In genomic region chr10:8721641-8722040, GRCh38 we compare ENCODE assay signal across 24 cellular contexts.
DNase-seq lines count a peak whose midpoint lies in the region; ATAC-seq, FAIRE-seq and TF ChIP-seq lines count a peak whose summit lies in the region.
"Had no signal": no experiment of that assay in that cellular context is flagged by ENCODE, and none has a peak within 500 bp of the region (broad histone marks: within the 10 kb centered on the region; RNA-seq: fewer than 3 reads in every experiment).

No MANE protein-coding gene starts in this region.

- no peaks in the 10 kb centered on the region for H3K36me3 ChIP-seq in PC-9 (ENCODE audit: low read depth)
- H3K36me3 ChIP-seq in HepG2 (replicated peaks in 1 of 2; ENCODE audit: control insufficient read depth in 1 of 2, insufficient read depth in 2 of 2, low read length in 2 of 2) = no peaks in the 10 kb centered on the region
- H3K36me3 ChIP-seq: MG63 had no signal

- in situ Hi-C loops in HepG2 (cut with HindIII; ENCODE audit: extremely low pct_ligation_motif_present, low pct_unique_long_range_greater_than_20kb) = no loop called here

- TF ChIP-seq EP300 in A549 (IDR thresholded peaks at IDR 0.05) (no peak), HepG2 (IDR thresholded peaks at IDR 0.05; ENCODE audit: low read depth in 2 of 2, low read length in 2 of 2) (no peak), HepG2 (CRISPR knock-in tag; IDR thresholded peaks at IDR 0.05; ENCODE audit: borderline replicate concordance) (no peak)

- H3K36me3 Mint-ChIP-seq in osteocyte (ENCODE audit: unreplicated experiment) = no peaks in the 10 kb centered on the region

- no peaks in the 10 kb centered on the region for H4K20me1 ChIP-seq in PC-9 (ENCODE audit: insufficient read depth)
- H4K20me1 ChIP-seq in HepG2 (ENCODE audit: insufficient read depth, low read length) = no peaks in the 10 kb centered on the region

- CTCF ChIA-PET in A549 (lab: Yijun Ruan, JAX) = no interaction called here
- CTCF ChIA-PET in PC-9 (lab: Charles Lee) = no interaction called here
- CTCF ChIA-PET in HepG2 (lab: Yijun Ruan, JAX; ENCODE audit: low intra/inter-chr PET ratio, low total read pairs) = no interaction called here

- H3K4me2 ChIP-seq in A549 (peak overlapping the region; percentile 35), PC-9 (no peak overlapping the region), HepG2 (ENCODE audit: low read depth, low read length) (no peak overlapping the region)

- ATAC-seq in A549 (peak; percentile 44 to 47; a peak in 4 of 6 replicates), HepG2 (no peak), HG03432 (IDR thresholded peaks at IDR 0.05; ENCODE audit: unreplicated experiment) (no peak)

- TF ChIP-seq CTCF in A549 (IDR thresholded peaks at IDR 0.05) = no peak
- no peak for TF ChIP-seq CTCF in PC-9 (conservative IDR thresholded peaks at IDR 0.05)
- no peak for TF ChIP-seq CTCF in HepG2 (CRISPR knock-in tag; IDR thresholded peaks at IDR 0.05)
- TF ChIP-seq CTCF in osteocyte (IDR thresholded peaks at IDR 0.05) = no peak

- H3F3A ChIP-seq in PC-9 (ENCODE audit: insufficient read depth, low read depth) = peaks cover 12% of the 10 kb centered on the region

- DNase-seq in A549 (ENCODE audit: low read depth in 1 of 2, low spot score in 1 of 2) = peak in 1 of 2 experiments; percentile 52
- DNase-seq in LoVo (ENCODE audit: low spot score) = peak; percentile 7
- DNase-seq in PC-9 = peak in 1 of 2 experiments; percentile 40
- no peak for DNase-seq in HepG2 (ENCODE audit: low spot score)
- DNase-seq in osteocyte (ENCODE audit: extremely low spot score, unreplicated experiment) = no peak
- DNase-seq in C1 segment of cervical spinal cord (lab: John Stamatoyannopoulos, UW) = no peak
- DNase-seq in stimulated activated CD4-positive, alpha-beta T cell treated with anti-CD3 and anti-CD28 coated beads, Interleukin-2, amount 100 ng/mL, for 24 hours = no peak
- DNase-seq: 8988T, AML-193, EL, GF-D8, H7, HFFc6, MG63, NCI-H1105 treated with DMSO at 0.1 percent for 48 hours, NCI-H2081 treated with DMSO at 0.1 percent for 48 hours, NCI-H2171 treated with DMSO at 0.1 percent for 48 hours, NCI-H524 treated with DMSO at 0.1 percent for 48 hours, OCI-M1, SHP77 had no signal

- H3K4me1 ChIP-seq in A549 (peaks cover 26% of the 10 kb centered on the region), PC-9 (replicated peaks; ENCODE audit: insufficient read depth) (peaks cover 30% of the 10 kb centered on the region), HepG2 (ENCODE audit: insufficient read depth, low read length) (no peaks in the 10 kb centered on the region)

- intact Hi-C loops in PC-9 (cut with micrococcal nuclease; ENCODE audit: unreplicated experiment) (no loop called here), HepG2 (cut with micrococcal nuclease; ENCODE audit: unreplicated experiment) (no loop called here)

- H3K27ac ChIP-seq in A549 (peak overlapping the region; percentile 28 to 58; a peak in 4 of 6 replicates), PC-9 (peak overlapping the region; percentile 49), HepG2 (ENCODE audit: extremely low read length, insufficient read depth, low read length) (no peak overlapping the region)
- H3K27ac ChIP-seq: C4-2B had no signal

- no peaks in the 10 kb centered on the region for H3K27me3 Mint-ChIP-seq in osteocyte (ENCODE audit: unreplicated experiment)
- H3K27me3 Mint-ChIP-seq: IgD-negative memory B cell had no signal

- H3K9me3 ChIP-seq in A549 = peaks cover 8% of the 10 kb centered on the region; the same call in 2 of the 3 replicates
- H3K9me3 ChIP-seq in PC-9 (ENCODE audit: insufficient read depth, low read depth) = peaks cover 16% of the 10 kb centered on the region
- H3K9me3 ChIP-seq in HepG2 (ENCODE audit: low read length) = peaks cover 30% of the 10 kb centered on the region; the same call in 1 of the 2 replicates

- BruUV-seq in PC-9 (replicated peaks; lab: Mats Ljungman, UMichigan) = no TSS peak
- BruUV-seq in HepG2 (replicated peaks; lab: Mats Ljungman, UMichigan) = no TSS peak

- H3K9ac ChIP-seq in HepG2 (ENCODE audit: insufficient read depth, low read depth, low read length) = no peak overlapping the region

- no peak overlapping the region for H3K27ac Mint-ChIP-seq in osteocyte (ENCODE audit: unreplicated experiment)
- H3K27ac Mint-ChIP-seq: HFFc6, IgD-negative memory B cell had no signal

- no peak for TF ChIP-seq RAD21 in A549 (conservative IDR thresholded peaks at IDR 0.05 in 1 of 2, IDR thresholded peaks at IDR 0.05 in 1 of 2)
- no peak for TF ChIP-seq RAD21 in HepG2 (CRISPR knock-in tag; IDR thresholded peaks at IDR 0.05)

- WGBS in A549 (ENCODE audit: missing lambda C conversion rate) = 51% methylated on average over 3 of the region's 3 CpGs
- WGBS in HepG2 (ENCODE audit: low lambda C conversion rate) = 24% methylated on average over 3 of the region's 3 CpGs

- no peaks in the 10 kb centered on the region for H3K4me1 Mint-ChIP-seq in osteocyte (ENCODE audit: unreplicated experiment)
- H3K4me1 Mint-ChIP-seq: IgD-negative memory B cell had no signal

- no peaks in the 10 kb centered on the region for H3K9me2 ChIP-seq in PC-9 (ENCODE audit: insufficient read depth)

- H3K27me3 ChIP-seq in PC-9 (ENCODE audit: insufficient read depth, low read depth) (no peaks in the 10 kb centered on the region), HepG2 (ENCODE audit: control insufficient read depth in 1 of 2, insufficient read depth in 2 of 2, low read length in 2 of 2) (no peaks in the 10 kb centered on the region)
- H3K27me3 ChIP-seq: MG63 had no signal

- no peaks in the 10 kb centered on the region for H3K79me2 ChIP-seq in PC-9 (ENCODE audit: low read depth)
- no peaks in the 10 kb centered on the region for H3K79me2 ChIP-seq in HepG2 (ENCODE audit: insufficient read depth, low read length)

- POLR2A ChIA-PET in A549 (lab: Yijun Ruan, JAX) = no interaction called here
- POLR2A ChIA-PET in PC-9 (lab: Charles Lee; ENCODE audit: unreplicated experiment) = no interaction called here
- POLR2A ChIA-PET in HepG2 (lab: Yijun Ruan, JAX) = no interaction called here

- H2AFZ ChIP-seq in PC-9 (no peak overlapping the region), HepG2 (ENCODE audit: low read length) (no peak overlapping the region)

- FAIRE-seq in A549 (lab: Jason Lieb, UNC) (peak; percentile 23), HepG2 (lab: Jason Lieb, UNC) (no peak)
- FAIRE-seq: HTR-8/SVneo had no signal

- no peak overlapping the region for H3K4me3 ChIP-seq in A549
- H3K4me3 ChIP-seq in PC-9 = no peak overlapping the region
- no peak overlapping the region for H3K4me3 ChIP-seq in HepG2 (replicated peaks in 1 of 3; ENCODE audit: insufficient read depth in 1 of 3, low read depth in 2 of 3, low read length in 3 of 3)
- H3K4me3 ChIP-seq: MG63 had no signal

- peaks cover 43% of the 10 kb centered on the region for H3K9me3 Mint-ChIP-seq in osteocyte (ENCODE audit: unreplicated experiment)

- no peak overlapping the region for H3K4me3 Mint-ChIP-seq in osteocyte (ENCODE audit: unreplicated experiment)
- H3K4me3 Mint-ChIP-seq: HFFc6, IgD-negative memory B cell had no signal

- TF ChIP-seq POLR2A in A549 (IDR thresholded peaks at IDR 0.05; ENCODE audit: low read length) (no peak), HepG2 (IDR thresholded peaks at IDR 0.05; ENCODE audit: insufficient read depth in 1 of 2, low read depth in 2 of 2, low read length in 2 of 2) (no peak)

TF ChIP-seq in A549, 52 proteins besides CTCF, POLR2A, EP300 and RAD21:
- TF ChIP-seq CEBPB (IDR thresholded peaks at IDR 0.05) (peak; percentile 65 to 85; a peak in 3 of 4 replicates), MAFK (IDR thresholded peaks at IDR 0.05; ENCODE audit: partially characterized antibody) (peak; percentile 47), HDAC2 (IDR thresholded peaks at IDR 0.05) (no peak), MAX (IDR thresholded peaks at IDR 0.05) (peak; percentile 32; the same call in 1 of the 2 replicates), CHD2 (IDR thresholded peaks at IDR 0.05; ENCODE audit: low read length, partially characterized antibody) (no peak), ZNF302 (CRISPR knock-in tag; IDR thresholded peaks at IDR 0.05) (no peak), SREBF2 (IDR thresholded peaks at IDR 0.05) (no peak)

TF ChIP-seq in HepG2, 621 proteins besides CTCF, POLR2A, EP300 and RAD21:
- TF ChIP-seq KLF16 (CRISPR knock-in tag; IDR thresholded peaks at IDR 0.05) (no peak), ZNF562 (CRISPR knock-in tag; IDR thresholded peaks at IDR 0.05; ENCODE audit: borderline replicate concordance) (no peak), ZNF30 (CRISPR knock-in tag; IDR thresholded peaks at IDR 0.05) (no peak), ZNF451 (CRISPR knock-in tag; IDR thresholded peaks at IDR 0.05) (no peak), CEBPB (IDR thresholded peaks at IDR 0.05; ENCODE audit: borderline replicate concordance, low read depth, low read length) (peak; percentile 50; the same call in 1 of the 2 replicates)
TF ChIP-seq in HepG2: peak in this region for 1.

Comparison
In these comparisons a context has a peak if more than half of its experiments do, and no peak if none do; other contexts are left out.
1. ATAC-seq: peak in A549 (2 of 2); none in HepG2 (single experiment) and HG03432 (single experiment).
2. Of the 38 proteins assayed by ChIP-seq in both HepG2 and A549: peak only in HepG2: none; only in A549: MAFK and MAX; in both: CEBPB; in neither: 35.